ENCODE assay signal across 8 cellular contexts in genomic region chr3:108091498-108092259, GRCh38. TPM values are rescaled to one million over a fixed set of nuclear protein-coding genes. Genes with fewer than 3 reads are reported as not detected.
A peak's percentile ranks its signal among the peaks of the same experiment; 100 is the strongest.
DNase-seq lines count a peak whose midpoint lies in the region; ATAC-seq, FAIRE-seq and TF ChIP-seq lines count a peak whose summit lies in the region.

No MANE protein-coding gene starts in this region.

- H3K4me2 ChIP-seq in GM23338: peak overlapping the region; percentile 93
- peak overlapping the region; percentile 73 for H3K4me2 ChIP-seq in keratinocyte (ENCODE audit: control insufficient read depth, extremely low read depth, insufficient read depth, low read depth, low read length)

- H3K79me2 ChIP-seq in GM23338 (replicated peaks; ENCODE audit: insufficient read depth) (no peaks in the 10 kb centered on the region; the same call in none of the 2 replicates), keratinocyte (ENCODE audit: control insufficient read depth, insufficient read depth, low read length) (peaks cover 39% of the 10 kb centered on the region)

- peaks cover 25% of the 10 kb centered on the region for H3K27me3 Mint-ChIP-seq in GM23338 (ENCODE audit: insufficient read depth, low read depth, poor library complexity)

- H3K9me3 ChIP-seq in RWPE2 (ENCODE audit: severe bottlenecking): no peaks in the 10 kb centered on the region
- H3K9me3 ChIP-seq in keratinocyte (ENCODE audit: control insufficient read depth, low read depth, low read length): peaks cover 2% of the 10 kb centered on the region

- H3K4me3 ChIP-seq in GM23338 (peak overlapping the region; percentile 99), RWPE2 (ENCODE audit: severe bottlenecking) (peak overlapping the region; percentile 83), astrocyte of the spinal cord (ENCODE audit: low read depth, low read length) (peak overlapping the region; percentile 82), keratinocyte (ENCODE audit: control insufficient read depth in 2 of 3, extremely low read depth in 1 of 3, insufficient read depth in 2 of 3, low read depth in 1 of 3, low read length in 3 of 3) (peak overlapping the region; percentile 89 to 95 (median 92))

- H3K27me3 ChIP-seq in GM23338 (ENCODE audit: insufficient read depth) (peaks cover 42% of the 10 kb centered on the region), RWPE2 (ENCODE audit: insufficient read depth, poor library complexity, severe bottlenecking) (no peaks in the 10 kb centered on the region), keratinocyte (ENCODE audit: control insufficient read depth, extremely low read depth, insufficient read depth, low read length) (no peaks in the 10 kb centered on the region)

- H3K27ac ChIP-seq in GM23338 (ENCODE audit: low read depth) (no peak overlapping the region), RWPE2 (ENCODE audit: poor library complexity, severe bottlenecking) (peak overlapping the region; percentile 22), keratinocyte (ENCODE audit: control insufficient read depth, insufficient read depth, low read length) (peak overlapping the region; percentile 81)

- H3K9ac ChIP-seq in keratinocyte (ENCODE audit: control insufficient read depth, extremely low read depth, insufficient read depth, low read length): peak overlapping the region; percentile 87

- no peaks in the 10 kb centered on the region for H3K4me1 ChIP-seq in GM23338 (ENCODE audit: insufficient read depth)
- peaks cover 9% of the 10 kb centered on the region for H3K4me1 ChIP-seq in RWPE2 (ENCODE audit: insufficient read depth, poor library complexity, severe bottlenecking)
- peaks cover 16% of the 10 kb centered on the region for H3K4me1 ChIP-seq in keratinocyte (ENCODE audit: control insufficient read depth, extremely low read depth, insufficient read depth, low read length)

- H3K4me3 Mint-ChIP-seq in GM23338: peak overlapping the region; percentile 77

- H4K20me1 ChIP-seq in GM23338 (replicated peaks; ENCODE audit: insufficient read depth) (no peaks in the 10 kb centered on the region), keratinocyte (ENCODE audit: control insufficient read depth, extremely low read depth, insufficient read depth, low read length) (no peaks in the 10 kb centered on the region)

- H3F3A ChIP-seq in GM23338 (replicated peaks; ENCODE audit: low read depth): no peaks in the 10 kb centered on the region

- H2AFZ ChIP-seq in GM23338 (peak overlapping the region; percentile 97), keratinocyte (ENCODE audit: control insufficient read depth, low read length) (peak overlapping the region; percentile 83)

- no peak for FAIRE-seq in keratinocyte (lab: Jason Lieb, UNC)

- H3K36me3 ChIP-seq in GM23338 (ENCODE audit: insufficient read depth) (no peaks in the 10 kb centered on the region), RWPE2 (ENCODE audit: low read depth) (no peaks in the 10 kb centered on the region), keratinocyte (ENCODE audit: control insufficient read depth in 2 of 2, extremely low read depth in 1 of 2, insufficient read depth in 2 of 2, low read length in 2 of 2) (no peaks in the 10 kb centered on the region)

- ATAC-seq in GM23338: peak; percentile 49
- ATAC-seq in RWPE2 (ENCODE audit: low read depth): no peak
- no peak for ATAC-seq in GM18858 (IDR thresholded peaks at IDR 0.05; ENCODE audit: unreplicated experiment)

- H3K9me1 ChIP-seq in keratinocyte (ENCODE audit: control insufficient read depth, extremely low read depth, insufficient read depth, low read length): no peaks in the 10 kb centered on the region

- H3K9me3 Mint-ChIP-seq in GM23338: peaks cover 5% of the 10 kb centered on the region; the same call in 2 of the 3 replicates

- H3K27ac Mint-ChIP-seq in GM23338: no peak overlapping the region

- TF ChIP-seq CTCF in GM23338 (conservative IDR thresholded peaks at IDR 0.05; ENCODE audit: low read depth in 2 of 2): peak; percentile 29 to 34; a peak in 2 of 4 replicates
- no peak for TF ChIP-seq CTCF in RWPE2 (IDR thresholded peaks at IDR 0.05; ENCODE audit: poor library complexity, severe bottlenecking)
- TF ChIP-seq CTCF in astrocyte of the spinal cord (IDR thresholded peaks at IDR 0.05; ENCODE audit: low read depth, low read length): no peak
- TF ChIP-seq CTCF in keratinocyte (optimal IDR thresholded peaks at IDR 0.05 in 1 of 3, IDR thresholded peaks at IDR 0.05 in 1 of 3, conservative IDR thresholded peaks at IDR 0.05 in 1 of 3; ENCODE audit: extremely low read depth in 1 of 3, insufficient read depth in 2 of 3, low read length in 3 of 3): peak in 1 of 3 experiments; percentile 8

- peaks cover 6% of the 10 kb centered on the region; the same call in 2 of the 3 replicates for H3K4me1 Mint-ChIP-seq in GM23338

- DNase-seq in GM23338 (ENCODE audit: low spot score): peak; percentile 64
- no peak for DNase-seq in RWPE2 (ENCODE audit: low spot score)
- no peak for DNase-seq in astrocyte of the spinal cord (ENCODE audit: low read depth, low spot score)
- no peak for DNase-seq in keratinocyte (ENCODE audit: low read depth, low spot score)
- DNase-seq in stimulated activated CD4-positive, alpha-beta T cell treated with anti-CD3 and anti-CD28 coated beads, Interleukin-4, amount 100 ng/mL, for 1 hour: peak; percentile 45
- no peak for DNase-seq in NCI-H2107 (lab: John Stamatoyannopoulos, UW)
- no peak for DNase-seq in Ammon's horn (ENCODE audit: low spot score)

- dilution Hi-C loops in keratinocyte (cut with MboI; ENCODE audit: extremely low pct_ligation_motif_present, low sequenced_read_pairs): no loop called here

- in situ Hi-C loops in astrocyte of the spinal cord (cut with HindIII; ENCODE audit: low sequenced_read_pairs): no loop called here

- H3K9me2 ChIP-seq in GM23338 (ENCODE audit: insufficient read depth): no peaks in the 10 kb centered on the region

- no peaks in the 10 kb centered on the region; the same call in 1 of the 3 replicates for H3K36me3 Mint-ChIP-seq in GM23338 (ENCODE audit: low read depth)

TF ChIP-seq in GM23338, 12 proteins besides CTCF, POLR2A, EP300 and RAD21:
- 0 out of 2 replicates have a peak, but pooled peaks have one; percentile 24 for TF ChIP-seq CREB1 (CRISPR knock-in tag; IDR thresholded peaks at IDR 0.05; ENCODE audit: low read depth)
- peak; percentile 36; the same call in 1 of the 2 replicates for TF ChIP-seq ZNF331 (CRISPR knock-in tag; IDR thresholded peaks at IDR 0.05; ENCODE audit: low read depth)
- no peak for TF ChIP-seq STAT1 (IDR thresholded peaks at IDR 0.05; ENCODE audit: unreplicated experiment)

RNA-seq across cellular contexts. Expression of gene CD47, which starts 0.8 kb away (rescaled TPM):
- total RNA-seq in GM23338 (2014; rRNA removed; shearing (Covaris generic)): 26.9 and 29.0 TPM in 2 replicates
- polyA plus RNA-seq in GM23338 (2016; fragmentation: Nextera tagmentation; extraction: Ambion mirVana): 22.1 and 22.5 TPM in 2 replicates
- polyA plus RNA-seq in keratinocyte: 48.3 to 96.5 TPM (median 64.3 TPM) in 3 replicates
- polyA plus RNA-seq in keratinocyte (2011; ENCODE audit: low read depth): 84.5 TPM
- 39.4 and 72.7 TPM in 2 replicates for polyA plus RNA-seq in keratinocyte (2011; cell fraction: cytosol; rRNA removed)
- polyA plus RNA-seq in keratinocyte (2011; cell fraction: nucleus; rRNA removed): 73.2 and 105 TPM in 2 replicates
- polyA plus RNA-seq in keratinocyte (2012; ENCODE audit: low replicate concordance): 30.9 and 48.9 TPM in 2 replicates
- polyA minus RNA-seq in keratinocyte: 29.9 to 61.0 TPM (median 36.8 TPM) in 3 replicates
- 11.7 TPM for polyA minus RNA-seq in keratinocyte (2011; cell fraction: cytosol; rRNA and poly(A)+ RNA removed)
- 29.3 and 66.9 TPM in 2 replicates for polyA minus RNA-seq in keratinocyte (2011; cell fraction: nucleus; rRNA and poly(A)+ RNA removed)

Comparison
In these comparisons a context has a peak if more than half of its experiments do, and no peak if none do; other contexts are left out.
1. DNase-seq: peak in GM23338 (single experiment) and stimulated activated CD4-positive, alpha-beta T cell treated with anti-CD3 and anti-CD28 coated beads, Interleukin-4, amount 100 ng/mL, for 1 hour (single experiment); none in RWPE2 (single experiment), astrocyte of the spinal cord (single experiment), keratinocyte (single experiment), NCI-H2107 (single experiment) and Ammon's horn (single experiment).
2. CTCF ChIP-seq: peak in GM23338 (2 of 2); none in RWPE2 (single experiment) and astrocyte of the spinal cord (single experiment).
3. Peak in every context shown above with its lines, with median percentiles within 50 percentile points of each other: H3K4me3 ChIP-seq.